8 cellular contexts compared by ENCODE assay signal in genomic region chr16:30922960-30923535, GRCh38. TPM values are rescaled to one million over a fixed set of nuclear protein-coding genes. Genes with fewer than 3 reads are reported as not detected.
DNase-seq lines count a peak whose midpoint lies in the region; ATAC-seq, FAIRE-seq and TF ChIP-seq lines count a peak whose summit lies in the region.

No MANE protein-coding gene starts in this region.

- peaks cover 24 to 30% of the 10 kb centered on the region in 2 donors for H3K4me1 Mint-ChIP-seq in immature natural killer cell

- peaks cover 0 to 6% of the 10 kb centered on the region in 2 donors for H3K4me1 ChIP-seq in small intestine (ENCODE audit: control insufficient read depth in 2 of 2, insufficient read depth in 1 of 2, low read depth in 1 of 2, low read length in 1 of 2)

- peak overlapping the region; percentile 99 for H3K27ac ChIP-seq in caudate nucleus (ENCODE audit: low read depth, low read length)
- H3K27ac ChIP-seq in small intestine (ENCODE audit: low read depth in 1 of 2, low read length in 1 of 2), result peak overlapping the region; percentile 91 to 98

- ATAC-seq in GM19035 (IDR thresholded peaks at IDR 0.05; ENCODE audit: unreplicated experiment), result peak; percentile 68
- ATAC-seq in HG03354 (IDR thresholded peaks at IDR 0.05; ENCODE audit: poor library complexity, severe bottlenecking, unreplicated experiment), result peak; percentile 70

- peak overlapping the region; percentile 89 for H3K4me3 ChIP-seq in AG09309 (ENCODE audit: control insufficient read depth, low read depth, low read length)
- peak overlapping the region; percentile 74 to 79 for H3K4me3 ChIP-seq in small intestine (ENCODE audit: low read depth in 1 of 2, low read length in 2 of 2)

- no peak for FAIRE-seq in small intestine (lab: Jason Lieb, UNC)

- no peaks in the 10 kb centered on the region for H3K36me3 Mint-ChIP-seq in immature natural killer cell

- 0 to 1% (median 0%) methylated on average over 27 to 33 of the region's 33 CpGs for whole genome bisulfite sequencing in small intestine, 3 donors

- H3K36me3 ChIP-seq in small intestine (ENCODE audit: control insufficient read depth in 2 of 2, insufficient read depth in 2 of 2, low read length in 2 of 2), result no peaks in the 10 kb centered on the region

- H3K9me3 Mint-ChIP-seq in immature natural killer cell, result no peaks in the 10 kb centered on the region

- peaks cover 0 to 3% (median 0%) of the 10 kb centered on the region in 3 donors for H3K27me3 Mint-ChIP-seq in immature natural killer cell (ENCODE audit: low read depth in 3 of 3)

- no peaks in the 10 kb centered on the region for H3K27me3 ChIP-seq in small intestine (ENCODE audit: control insufficient read depth in 2 of 2, insufficient read depth in 2 of 2, low read length in 2 of 2)

- H3K4me3 Mint-ChIP-seq in immature natural killer cell, result peak overlapping the region; percentile 99 to 100 (median 100)

- no peaks in the 10 kb centered on the region for H3K9me3 ChIP-seq in small intestine (ENCODE audit: control insufficient read depth, low read depth)

- DNase-seq in AG09309 (ENCODE audit: low read depth) (peak; percentile 98), NCI-H345 treated with DMSO at 0.1 percent for 48 hours (lab: John Stamatoyannopoulos, UW; ENCODE audit: unreplicated experiment) (peak; percentile 99), caudate nucleus (lab: John Stamatoyannopoulos, UW) (peak; percentile 88 to 100 (median 99)), immature natural killer cell (peak; percentile 92 to 94 (median 93)), small intestine (peak; percentile 100)
- DNase-seq in activated CD4-positive, CD25-positive, alpha-beta regulatory T cell (lab: John Stamatoyannopoulos, UW), result peak; percentile 89 to 96 (median 92)

- TF ChIP-seq CTCF in AG09309 (IDR thresholded peaks at IDR 0.05; ENCODE audit: control insufficient read depth, insufficient read depth, low read depth, low read length, missing control alignments), result no peak

- peak overlapping the region; percentile 94 to 100 (median 100) for H3K27ac Mint-ChIP-seq in immature natural killer cell

RNA-seq across cellular contexts. Expression of gene FBXL19, which starts 0.3 kb away (rescaled TPM):
- polyA plus RNA-seq in immature natural killer cell (1 to 10 TPM in 1 of 3 donors, under 1 TPM in 2; 0.18 to 1.1 (median 0.22) TPM), small intestine (10 to 100 TPM in 1 of 3 donors, 1 to 10 TPM in 2; 8.7 to 26.3 (median 9.7) TPM)

RNA-seq across cellular contexts. Expression of gene ORAI3, which starts 25.8 kb away (rescaled TPM):
- polyA plus RNA-seq in immature natural killer cell (10 to 100 TPM; 31.4 to 50.0 (median 40.3) TPM), small intestine (10 to 100 TPM in 1 of 3 donors, 1 to 10 TPM in 2; 6.2 to 10.5 (median 6.7) TPM)

RNA-seq across cellular contexts. Expression of gene CTF1, which starts 26.6 kb away (rescaled TPM):
- polyA plus RNA-seq in immature natural killer cell, result not detected
- polyA plus RNA-seq in small intestine, result 1 to 10 TPM in 1 of 3 donors, not detected in 2; 1.1 TPM

RNA-seq across cellular contexts. Expression of gene BCL7C, which starts 29.2 kb away (rescaled TPM):
- polyA plus RNA-seq in immature natural killer cell (10 to 100 TPM; 44.5 to 80.0 (median 60.7) TPM), small intestine (10 to 100 TPM; 27.7 to 33.2 (median 33.2) TPM)

RNA-seq across cellular contexts. Expression of gene SETD1A, which starts 34.5 kb away (rescaled TPM):
- polyA plus RNA-seq in immature natural killer cell (1 to 10 TPM in 2 of 3 donors, not detected in 1; 1.8 to 2.4 TPM), small intestine (10 to 100 TPM in 1 of 3 donors, 1 to 10 TPM in 2; 6.9 to 10.3 (median 7.8) TPM)

Comparison
In these comparisons a context has a peak if more than half of its experiments do, and no peak if none do; other contexts are left out.
1. Peak in every context shown above with its lines: DNase-seq, ATAC-seq, H3K4me3 ChIP-seq and H3K27ac ChIP-seq.
2. RNA of gene FBXL19, which starts 0.3 kb away (polyA plus RNA-seq): 8.7 to 26.3 TPM in small intestine; 0.18 to 1.1 TPM in immature natural killer cell; every median in the first group is over 4 times any median in the second.